In genomic region chr5:34905564-34905963, GRCh38 we compare ENCODE assay signal across 12 cellular contexts. TPM values are rescaled to one million over a fixed set of nuclear protein-coding genes. Genes with fewer than 3 reads are reported as not detected.
A peak's percentile ranks its signal among the peaks of the same experiment; 100 is the strongest.
DNase-seq lines count a peak whose midpoint lies in the region; ATAC-seq and TF ChIP-seq lines count a peak whose summit lies in the region.
"Had no signal": no experiment of that assay in that cellular context is flagged by ENCODE, and none has a peak within 500 bp of the region (broad histone marks: within the 10 kb centered on the region; RNA-seq: fewer than 3 reads in every experiment).

No MANE protein-coding gene starts in this region.

- no peaks in the 10 kb centered on the region for H3K27me3 ChIP-seq in cardiac muscle cell
- no peaks in the 10 kb centered on the region for H3K27me3 ChIP-seq in OCI-LY3 (ENCODE audit: low read depth, low read length)
- H3K27me3 ChIP-seq in smooth muscle cell (ENCODE audit: low read depth), result no peaks in the 10 kb centered on the region

- WGBS in smooth muscle cell (ENCODE audit: low lambda C conversion rate), result 89% methylated on average over 2 of the region's 2 CpGs

- intact Hi-C loops in Right ventricle myocardium superior (cut with DNase I), result no loop called here

- no peaks in the 10 kb centered on the region for H3K9me3 ChIP-seq in cardiac muscle cell (ENCODE audit: low read depth)
- H3K9me3 ChIP-seq in OCI-LY3 (ENCODE audit: insufficient read depth, low read length), result no peaks in the 10 kb centered on the region
- no peaks in the 10 kb centered on the region for H3K9me3 ChIP-seq in smooth muscle cell (replicated peaks; ENCODE audit: low read depth)

- H3K4me2 ChIP-seq in OCI-LY3 (ENCODE audit: low read length), result no peak overlapping the region
- no peak overlapping the region for H3K4me2 ChIP-seq in smooth muscle cell

- H2AFZ ChIP-seq in OCI-LY3 (ENCODE audit: low read depth, low read length) (no peak overlapping the region), smooth muscle cell (ENCODE audit: low read depth) (no peak overlapping the region)

- H4K20me1 ChIP-seq in OCI-LY3 (ENCODE audit: insufficient read depth, low read length), result no peaks in the 10 kb centered on the region
- no peaks in the 10 kb centered on the region for H4K20me1 ChIP-seq in smooth muscle cell (ENCODE audit: low read depth)

- H3K79me2 ChIP-seq in OCI-LY3 (ENCODE audit: low read length), result no peaks in the 10 kb centered on the region
- H3K79me2 ChIP-seq in smooth muscle cell (ENCODE audit: low read depth), result no peaks in the 10 kb centered on the region

- H3K4me3 ChIP-seq in cardiac muscle cell, result no peak overlapping the region
- no peak overlapping the region for H3K4me3 ChIP-seq in OCI-LY3 (ENCODE audit: low read length)
- H3K4me3 ChIP-seq in epithelial cell of proximal tubule (ENCODE audit: low read depth, low read length), result no peak overlapping the region
- H3K4me3 ChIP-seq in smooth muscle cell, result no peak overlapping the region

- H3K27ac ChIP-seq in cardiac muscle cell (no peak overlapping the region), OCI-LY3 (ENCODE audit: low read length) (no peak overlapping the region), smooth muscle cell (ENCODE audit: low read depth) (no peak overlapping the region)

- ATAC-seq in Right ventricle myocardium superior (ENCODE audit: poor library complexity), result no peak
- no peak for ATAC-seq in omental fat pad (ENCODE audit: low FRiP score)
- ATAC-seq in GM19328 (IDR thresholded peaks at IDR 0.05; ENCODE audit: unreplicated experiment), result no peak
- ATAC-seq: activated naive CD4-positive, alpha-beta T cell treated with anti-CD3 and anti-CD28 coated beads, Interleukin-2, amount 50 U/mL, for 72 hours had no signal

- H3K9ac ChIP-seq in OCI-LY3 (ENCODE audit: low read length) (no peak overlapping the region), smooth muscle cell (ENCODE audit: low read depth) (no peak overlapping the region)

- no peaks in the 10 kb centered on the region for H3F3A ChIP-seq in smooth muscle cell (ENCODE audit: low read depth)

- H3K4me1 ChIP-seq in cardiac muscle cell (ENCODE audit: low read depth) (no peaks in the 10 kb centered on the region), OCI-LY3 (ENCODE audit: low read length) (no peaks in the 10 kb centered on the region), smooth muscle cell (ENCODE audit: low read depth) (no peaks in the 10 kb centered on the region)

- DNase-seq in cardiac muscle cell (ENCODE audit: low read depth in 1 of 2, low spot score in 1 of 2) (peak in 1 of 2 donors; percentile 40), Right ventricle myocardium superior (no peak), epithelial cell of proximal tubule (ENCODE audit: low read depth) (no peak), smooth muscle cell (lab: John Stamatoyannopoulos, UW; ENCODE audit: unreplicated experiment) (no peak), omental fat pad (ENCODE audit: low spot score) (no peak), mucosa of gallbladder (ENCODE audit: low spot score) (no peak)
- DNase-seq: activated CD4-positive, CD25-positive, alpha-beta regulatory T cell treated with anti-CD3 and anti-CD28 coated beads, Interleukin-2, amount 50 U/mL, for 72 hours; CD4-positive, CD25-positive, alpha-beta regulatory T cell; NCI-H774 had no signal

- peak; percentile 54 for TF ChIP-seq CTCF in cardiac muscle cell (IDR thresholded peaks at IDR 0.05; ENCODE audit: low read depth, low read length)
- 0 out of 2 replicates have a peak, but pooled peaks have one; percentile 26 for TF ChIP-seq CTCF in OCI-LY3 (IDR thresholded peaks at IDR 0.05; ENCODE audit: low read depth, low read length)
- TF ChIP-seq CTCF in epithelial cell of proximal tubule (conservative IDR thresholded peaks at IDR 0.05; ENCODE audit: low read depth, low read length), result peak; percentile 61
- peak; percentile 33 for TF ChIP-seq CTCF in smooth muscle cell (IDR thresholded peaks at IDR 0.05; ENCODE audit: borderline replicate concordance, insufficient read depth, poor library complexity, severe bottlenecking)
- TF ChIP-seq CTCF in omental fat pad (IDR thresholded peaks at IDR 0.05), result no peak

- H3K36me3 ChIP-seq in cardiac muscle cell, result peaks cover 14% of the 10 kb centered on the region
- H3K36me3 ChIP-seq in OCI-LY3 (replicated peaks; ENCODE audit: low read depth, low read length), result peaks cover 19% of the 10 kb centered on the region
- H3K36me3 ChIP-seq in smooth muscle cell (ENCODE audit: low read depth), result peaks cover 11% of the 10 kb centered on the region

RNA-seq across cellular contexts. Expression of gene RAD1, which starts 9.7 kb away (rescaled TPM):
- total RNA-seq in cardiac muscle cell, result 11.8 and 14.1 TPM in 2 replicates
- 35.1 and 38.6 TPM in 2 replicates for polyA plus RNA-seq in cardiac muscle cell
- 21.5 TPM for total RNA-seq in Right ventricle myocardium superior
- total RNA-seq in epithelial cell of proximal tubule, result 20.5 and 40.3 TPM in 2 replicates
- 14.5 and 33.2 TPM in 2 replicates for total RNA-seq in smooth muscle cell
- 24.1 and 26.4 TPM in 2 replicates for polyA plus RNA-seq in smooth muscle cell
- 10 to 100 TPM; 12.3 to 22.9 (median 16.0) TPM for total RNA-seq in omental fat pad
- 16.9 TPM for total RNA-seq in mucosa of gallbladder

RNA-seq across cellular contexts. Expression of gene BRIX1, which starts 9.9 kb away (rescaled TPM):
- 12.9 and 14.4 TPM in 2 replicates for total RNA-seq in cardiac muscle cell
- 30.9 and 42.6 TPM in 2 replicates for polyA plus RNA-seq in cardiac muscle cell
- 9.0 TPM for total RNA-seq in Right ventricle myocardium superior
- total RNA-seq in epithelial cell of proximal tubule, result 41.5 and 66.9 TPM in 2 replicates
- 38.1 and 39.6 TPM in 2 replicates for total RNA-seq in smooth muscle cell
- 25.8 and 34.8 TPM in 2 replicates for polyA plus RNA-seq in smooth muscle cell
- 10 to 100 TPM; 14.6 to 57.8 (median 23.8) TPM for total RNA-seq in omental fat pad
- 11.6 TPM for total RNA-seq in mucosa of gallbladder

RNA-seq across cellular contexts. Expression of gene DNAJC21, which starts 23.8 kb away (rescaled TPM):
- total RNA-seq in cardiac muscle cell (18.7 and 49.4 TPM in 2 replicates), Right ventricle myocardium superior (50.3 TPM), epithelial cell of proximal tubule (24.7 and 27.2 TPM in 2 replicates), smooth muscle cell (24.1 and 27.9 TPM in 2 replicates), omental fat pad (10 to 100 TPM; 26.2 to 38.9 (median 30.1) TPM), mucosa of gallbladder (47.0 TPM)
- polyA plus RNA-seq in cardiac muscle cell (37.8 and 40.5 TPM in 2 replicates), smooth muscle cell (21.8 and 29.1 TPM in 2 replicates)

Comparison
In these comparisons a context has a peak if more than half of its experiments do, and no peak if none do; other contexts are left out.
1. CTCF ChIP-seq: peak in cardiac muscle cell (single experiment), OCI-LY3 (single experiment), epithelial cell of proximal tubule (single experiment) and smooth muscle cell (single experiment); none in omental fat pad (0 of 3).